Comparison of ENCODE assay signal across 8 cellular contexts in genomic region chr10:73781879-73782748, GRCh38. TPM values are rescaled to one million over a fixed set of nuclear protein-coding genes. Genes with fewer than 3 reads are reported as not detected.
DNase-seq lines count a peak whose midpoint lies in the region; ATAC-seq and TF ChIP-seq lines count a peak whose summit lies in the region.

TSS of gene CHCHD1 (plus strand) at chr10:73782048. CDS start at chr10:73782076, 28 bp downstream.

- CTCF ChIA-PET in HCT116 (lab: Charles Lee) = interaction anchor here (1.0 kb wide), 1 partner anchor 9 kb away, joined by 3 read pairs; no protein-coding TSS in a partner anchor

- TF ChIP-seq EP300 in tibial nerve (IDR thresholded peaks at IDR 0.05) = peak; percentile 55 to 94

- H4K8ac ChIP-seq in trophoblast cell (ENCODE audit: low read depth, low read length) = peak within 1 kb of the TSS; percentile 100

- H3K4me1 Mint-ChIP-seq in activated naive CD8-positive, alpha-beta T cell treated with anti-CD3 and anti-CD28 coated beads, Interleukin-2, amount 50 U/mL, for 24 hours = peaks cover 66% of the 10 kb centered on the region

- no peaks in the 10 kb centered on the region for H3K9me3 Mint-ChIP-seq in activated naive CD8-positive, alpha-beta T cell treated with anti-CD3 and anti-CD28 coated beads, Interleukin-2, amount 50 U/mL, for 24 hours

- no peak within 1 kb of the TSS for H2AFZ ChIP-seq in HCT116 (ENCODE audit: low read depth, low read length, poor library complexity, severe bottlenecking)
- peak within 1 kb of the TSS; percentile 94 for H2AFZ ChIP-seq in trophoblast cell (ENCODE audit: insufficient read depth, low read length, poor library complexity)

- H3K14ac ChIP-seq in trophoblast cell (ENCODE audit: low read length) = peak within 1 kb of the TSS; percentile 99

- H3K27ac Mint-ChIP-seq in activated naive CD8-positive, alpha-beta T cell treated with anti-CD3 and anti-CD28 coated beads, Interleukin-2, amount 50 U/mL, for 24 hours = peak within 1 kb of the TSS; percentile 98

- no peaks in the 10 kb centered on the region for H4K20me1 ChIP-seq in HCT116 (ENCODE audit: insufficient read depth)

- POLR2A ChIA-PET in HCT116 (lab: Charles Lee) = interaction anchor here (0.6 to 2.5 kb wide), 4 partner anchors 10 to 62 kb away, joined by 3 to 27 read pairs (median 4); a partner anchor contains a TSS

- TF ChIP-seq RAD21 in HCT116 (IDR thresholded peaks at IDR 0.05; ENCODE audit: low read depth) = no peak

- peak within 1 kb of the TSS; percentile 94 for H3K4me3 Mint-ChIP-seq in activated naive CD8-positive, alpha-beta T cell treated with anti-CD3 and anti-CD28 coated beads, Interleukin-2, amount 50 U/mL, for 24 hours

- no peaks in the 10 kb centered on the region for H3K27me3 Mint-ChIP-seq in activated naive CD8-positive, alpha-beta T cell treated with anti-CD3 and anti-CD28 coated beads, Interleukin-2, amount 50 U/mL, for 24 hours

- no peaks in the 10 kb centered on the region for H3K27me3 ChIP-seq in HCT116 (ENCODE audit: insufficient read depth, low read length)
- H3K27me3 ChIP-seq in cardiac muscle cell = no peaks in the 10 kb centered on the region
- no peaks in the 10 kb centered on the region for H3K27me3 ChIP-seq in trophoblast cell (ENCODE audit: insufficient read depth, low read length)
- H3K27me3 ChIP-seq in tibial nerve = no peaks in the 10 kb centered on the region

- peak within 1 kb of the TSS; percentile 84 for H2AK5ac ChIP-seq in trophoblast cell (ENCODE audit: low read length)

- peak within 1 kb of the TSS; percentile 55 for H2BK120ac ChIP-seq in trophoblast cell (ENCODE audit: insufficient read depth, low read length, poor library complexity)

- peaks cover 68% of the 10 kb centered on the region for H3K79me2 ChIP-seq in HCT116 (ENCODE audit: insufficient read depth, low read length)
- peaks cover 21% of the 10 kb centered on the region for H3K79me2 ChIP-seq in trophoblast cell (ENCODE audit: control insufficient read depth, insufficient read depth, low read length, poor library complexity)

- RAD21 ChIA-PET in HCT116 (lab: Charles Lee; ENCODE audit: low non-redundant PET in 1 of 2, low total read pairs in 2 of 2, uncharacterized antibody in 2 of 2, unreplicated experiment in 2 of 2) = no interaction called here

- H3K9me2 ChIP-seq in HCT116 (ENCODE audit: insufficient read depth) = no peaks in the 10 kb centered on the region

- peak within 1 kb of the TSS; percentile 96 for H2BK5ac ChIP-seq in trophoblast cell (ENCODE audit: low read depth, low read length, poor library complexity)

- TF ChIP-seq POLR2A in HCT116 (IDR thresholded peaks at IDR 0.05; ENCODE audit: borderline replicate concordance, extremely low read depth, insufficient read depth, insufficient read length) = peak; percentile 91
- peak; percentile 31 to 53 for TF ChIP-seq POLR2A in tibial nerve (IDR thresholded peaks at IDR 0.05)

- H3K27ac ChIP-seq in HCT116 (ENCODE audit: low read depth, low read length) = peak within 1 kb of the TSS; percentile 71
- peak within 1 kb of the TSS; percentile 89 for H3K27ac ChIP-seq in cardiac muscle cell
- H3K27ac ChIP-seq in trophoblast cell (ENCODE audit: low read depth, low read length) = peak within 1 kb of the TSS; percentile 95
- peak within 1 kb of the TSS; percentile 67 to 96 (median 92) for H3K27ac ChIP-seq in tibial nerve

- no CpG with 5 or more reads among the region's 57 CpGs for WGBS in trophoblast cell (ENCODE audit: extremely low coverage, insufficient coverage, insufficient read length)
- 0 to 2% methylated on average over 16 to 57 of the region's 57 CpGs for WGBS in tibial nerve, 2 donors

- ATAC-seq in HCT116 = peak; percentile 73
- peak; percentile 75 for ATAC-seq in activated naive CD8-positive, alpha-beta T cell treated with anti-CD3 and anti-CD28 coated beads, Interleukin-2, amount 50 U/mL, for 24 hours

- H3K18ac ChIP-seq in trophoblast cell (ENCODE audit: low read length) = peak within 1 kb of the TSS; percentile 100

- H3K79me1 ChIP-seq in trophoblast cell (ENCODE audit: low read length) = peaks cover 13% of the 10 kb centered on the region

- H3K4me3 ChIP-seq in HCT116 (replicated peaks in 1 of 2; ENCODE audit: low read depth in 1 of 2, low read length in 2 of 2) (peak within 1 kb of the TSS; percentile 68 to 80), cardiac muscle cell (peak within 1 kb of the TSS; percentile 70), trophoblast cell (ENCODE audit: low read depth, low read length) (peak within 1 kb of the TSS; percentile 96), tibial nerve (peak within 1 kb of the TSS; percentile 63 to 97 (median 80))

- peaks cover 10% of the 10 kb centered on the region for H3K36me3 Mint-ChIP-seq in activated naive CD8-positive, alpha-beta T cell treated with anti-CD3 and anti-CD28 coated beads, Interleukin-2, amount 50 U/mL, for 24 hours (ENCODE audit: low read depth)

- no TSS peak for BruUV-seq in HCT116 (replicated peaks; lab: Mats Ljungman, UMichigan)

- H3K4me1 ChIP-seq in ES-I3 (ENCODE audit: insufficient read depth, low read length) (0 out of 2 replicates have a peak, but pooled peaks cover 4% of the 10 kb centered on the region), HCT116 (ENCODE audit: control insufficient read depth in 1 of 2, insufficient read depth in 2 of 2, low read length in 2 of 2) (peaks cover 14 to 37% of the 10 kb centered on the region in 2 experiments), cardiac muscle cell (ENCODE audit: low read depth) (peaks cover 4% of the 10 kb centered on the region), trophoblast cell (ENCODE audit: control insufficient read depth in 1 of 2, insufficient read depth in 2 of 2, low read length in 2 of 2) (peaks cover 4% of the 10 kb centered on the region in 2 experiments), tibial nerve (peaks cover 0 to 52% (median 31%) of the 10 kb centered on the region in 4 donors)

- no peak within 1 kb of the TSS for H3K23ac ChIP-seq in trophoblast cell (ENCODE audit: low read length)

- peak within 1 kb of the TSS; percentile 99 for H4K91ac ChIP-seq in trophoblast cell (ENCODE audit: low read depth, low read length)

- peak within 1 kb of the TSS; percentile 95 for H3K9ac ChIP-seq in ES-I3 (ENCODE audit: low read depth, low read length)
- H3K9ac ChIP-seq in HCT116 (ENCODE audit: low read length) = peak within 1 kb of the TSS; percentile 86
- H3K9ac ChIP-seq in trophoblast cell (ENCODE audit: low read length) = peak within 1 kb of the TSS; percentile 94

- TF ChIP-seq CTCF in HCT116 (IDR thresholded peaks at IDR 0.05 in 2 of 3, conservative IDR thresholded peaks at IDR 0.05 in 1 of 3; ENCODE audit: borderline replicate concordance in 1 of 3, insufficient read depth in 1 of 3, low read depth in 2 of 3, low read length in 2 of 3) (no peak), cardiac muscle cell (IDR thresholded peaks at IDR 0.05; ENCODE audit: low read depth, low read length) (no peak), tibial nerve (IDR thresholded peaks at IDR 0.05) (peak in 1 of 5 experiments; percentile 15)

- H3K9me3 ChIP-seq in ES-I3 (ENCODE audit: control insufficient read depth, insufficient read depth, low read length) (no peaks in the 10 kb centered on the region), HCT116 (ENCODE audit: control insufficient read depth in 1 of 2, insufficient read depth in 1 of 2, low read depth in 1 of 2, low read length in 2 of 2) (no peaks in the 10 kb centered on the region), cardiac muscle cell (ENCODE audit: low read depth) (no peaks in the 10 kb centered on the region), trophoblast cell (ENCODE audit: insufficient read depth, low read depth, low read length) (no peaks in the 10 kb centered on the region), tibial nerve (no peaks in the 10 kb centered on the region)

- peak within 1 kb of the TSS; percentile 76 for H3K4me2 ChIP-seq in HCT116 (ENCODE audit: low read length)
- peak within 1 kb of the TSS; percentile 78 for H3K4me2 ChIP-seq in trophoblast cell (ENCODE audit: low read length)

- peak; percentile 76 for DNase-seq in HCT116 (ENCODE audit: low read depth, low spot score)
- DNase-seq in NCI-H1048 (lab: John Stamatoyannopoulos, UW) = peak; percentile 76
- DNase-seq in SW480 (ENCODE audit: low spot score) = peak; percentile 80
- DNase-seq in activated naive CD8-positive, alpha-beta T cell treated with anti-CD3 and anti-CD28 coated beads, Interleukin-2, amount 50 U/mL, for 24 hours = peak; percentile 93
- DNase-seq in cardiac muscle cell (ENCODE audit: low read depth in 1 of 2, low spot score in 1 of 2) = peak; percentile 92
- peak; percentile 83 to 91 for DNase-seq in trophoblast cell
- DNase-seq in tibial nerve (ENCODE audit: low spot score in 2 of 2) = peak; percentile 88 to 94

- peak within 1 kb of the TSS; percentile 100 for H3K4ac ChIP-seq in trophoblast cell (ENCODE audit: low read depth, low read length)

- intact Hi-C loops in HCT116 (cut with micrococcal nuclease) = loop anchor here (1.0 kb wide), 1 partner anchor 10 kb away; a partner anchor contains a TSS

- peaks cover 8% of the 10 kb centered on the region; the same call in 1 of the 2 replicates for H3K36me3 ChIP-seq in ES-I3 (ENCODE audit: insufficient read depth, low read length)
- peaks cover 8% of the 10 kb centered on the region in 2 experiments; a peak in 3 of 4 replicates for H3K36me3 ChIP-seq in HCT116 (ENCODE audit: control insufficient read depth in 1 of 2, insufficient read depth in 2 of 2, low read length in 2 of 2)
- peaks cover 8% of the 10 kb centered on the region for H3K36me3 ChIP-seq in cardiac muscle cell
- H3K36me3 ChIP-seq in trophoblast cell (ENCODE audit: control insufficient read depth in 1 of 2, insufficient read depth in 2 of 2, low read length in 2 of 2) = peaks cover 12 to 14% of the 10 kb centered on the region in 2 experiments
- peaks cover 0 to 31% (median 0%) of the 10 kb centered on the region in 3 donors for H3K36me3 ChIP-seq in tibial nerve

- no peak within 1 kb of the TSS for H2BK12ac ChIP-seq in trophoblast cell (ENCODE audit: low read length)

- H4K12ac ChIP-seq in trophoblast cell (ENCODE audit: low read depth, low read length) = peak within 1 kb of the TSS; percentile 99

TF ChIP-seq in HCT116, 20 proteins besides CTCF, POLR2A, EP300 and RAD21 (continues in another document):
- TF ChIP-seq ELF1 (IDR thresholded peaks at IDR 0.05; ENCODE audit: borderline replicate concordance, low read depth) (no peak), CBX3 (IDR thresholded peaks at IDR 0.05; ENCODE audit: low read depth) (no peak), EZH2phosphoT487 (IDR thresholded peaks at IDR 0.05; ENCODE audit: borderline replicate concordance) (no peak), SP1 (IDR thresholded peaks at IDR 0.05; ENCODE audit: low read depth) (no peak; the same call in 1 of the 2 replicates), ZFX (IDR thresholded peaks at IDR 0.05) (no peak), JUND (IDR thresholded peaks at IDR 0.05) (no peak), TCF7L2 (IDR thresholded peaks at IDR 0.05; ENCODE audit: borderline replicate concordance, extremely low read depth, insufficient read depth, insufficient read length) (no peak), EGR1 (IDR thresholded peaks at IDR 0.05; ENCODE audit: low read depth) (no peak), SIN3A (IDR thresholded peaks at IDR 0.05; ENCODE audit: low read depth) (peak; percentile 92)

RNA-seq across cellular contexts. Expression of gene CHCHD1, which starts in this region (rescaled TPM):
- total RNA-seq in HCT116 (2021; ENCODE audit: unreplicated experiment) = 36.6 TPM
- polyA plus RNA-seq in HCT116 (2012) = 37.4 and 50.5 TPM in 2 replicates
- total RNA-seq in cardiac muscle cell = 37.8 and 42.5 TPM in 2 replicates
- 81.8 and 83.2 TPM in 2 replicates for polyA plus RNA-seq in cardiac muscle cell
- 119 and 120 TPM in 2 replicates for polyA plus RNA-seq in trophoblast cell (2013)
- 10 to 100 TPM in 3 of 4 donors, 1 to 10 TPM in 1; 8.2 to 33.0 (median 16.2) TPM for total RNA-seq in tibial nerve

Comparison
In these comparisons a context has a peak if more than half of its experiments do, and no peak if none do; other contexts are left out.
1. Peak in every context shown above with its lines: DNase-seq, ATAC-seq, H3K4me3 ChIP-seq and H3K27ac ChIP-seq.